ENCODE assay signal across 1 cellular context in the genomic region with DNA sequence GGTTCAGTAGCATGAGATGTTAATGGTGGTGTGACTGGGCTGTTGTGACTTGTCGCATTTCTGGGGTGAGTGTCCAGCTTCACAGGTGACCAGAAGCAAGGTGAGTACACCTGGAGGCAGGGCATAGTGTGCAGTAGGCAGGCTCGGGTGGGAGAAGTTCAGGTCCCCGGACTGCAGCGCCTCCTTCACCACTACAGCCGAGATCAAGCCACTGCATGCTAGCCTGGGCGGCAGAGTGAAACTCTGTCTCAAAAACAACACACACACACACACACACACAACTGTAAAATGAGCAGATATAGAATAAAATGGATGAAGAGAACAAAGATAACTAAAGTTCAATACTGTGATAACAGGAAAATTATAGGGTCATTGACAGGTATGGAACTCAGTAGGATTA.
TF ChIP-seq lines count a peak whose summit lies in the region.

No MANE protein-coding gene starts in this region.

TF ChIP-seq in GM23338, 12 proteins besides CTCF, POLR2A, EP300 and RAD21 (continued from another document):
- TF ChIP-seq, protein P1, sequence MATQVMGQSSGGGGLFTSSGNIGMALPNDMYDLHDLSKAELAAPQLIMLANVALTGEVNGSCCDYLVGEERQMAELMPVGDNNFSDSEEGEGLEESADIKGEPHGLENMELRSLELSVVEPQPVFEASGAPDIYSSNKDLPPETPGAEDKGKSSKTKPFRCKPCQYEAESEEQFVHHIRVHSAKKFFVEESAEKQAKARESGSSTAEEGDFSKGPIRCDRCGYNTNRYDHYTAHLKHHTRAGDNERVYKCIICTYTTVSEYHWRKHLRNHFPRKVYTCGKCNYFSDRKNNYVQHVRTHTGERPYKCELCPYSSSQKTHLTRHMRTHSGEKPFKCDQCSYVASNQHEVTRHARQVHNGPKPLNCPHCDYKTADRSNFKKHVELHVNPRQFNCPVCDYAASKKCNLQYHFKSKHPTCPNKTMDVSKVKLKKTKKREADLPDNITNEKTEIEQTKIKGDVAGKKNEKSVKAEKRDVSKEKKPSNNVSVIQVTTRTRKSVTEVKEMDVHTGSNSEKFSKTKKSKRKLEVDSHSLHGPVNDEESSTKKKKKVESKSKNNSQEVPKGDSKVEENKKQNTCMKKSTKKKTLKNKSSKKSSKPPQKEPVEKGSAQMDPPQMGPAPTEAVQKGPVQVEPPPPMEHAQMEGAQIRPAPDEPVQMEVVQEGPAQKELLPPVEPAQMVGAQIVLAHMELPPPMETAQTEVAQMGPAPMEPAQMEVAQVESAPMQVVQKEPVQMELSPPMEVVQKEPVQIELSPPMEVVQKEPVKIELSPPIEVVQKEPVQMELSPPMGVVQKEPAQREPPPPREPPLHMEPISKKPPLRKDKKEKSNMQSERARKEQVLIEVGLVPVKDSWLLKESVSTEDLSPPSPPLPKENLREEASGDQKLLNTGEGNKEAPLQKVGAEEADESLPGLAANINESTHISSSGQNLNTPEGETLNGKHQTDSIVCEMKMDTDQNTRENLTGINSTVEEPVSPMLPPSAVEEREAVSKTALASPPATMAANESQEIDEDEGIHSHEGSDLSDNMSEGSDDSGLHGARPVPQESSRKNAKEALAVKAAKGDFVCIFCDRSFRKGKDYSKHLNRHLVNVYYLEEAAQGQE (IDR thresholded peaks at IDR 0.05; ENCODE audit: unreplicated experiment) = no peak
